ENCODE assay signal across 13 cellular contexts in the genomic region with DNA sequence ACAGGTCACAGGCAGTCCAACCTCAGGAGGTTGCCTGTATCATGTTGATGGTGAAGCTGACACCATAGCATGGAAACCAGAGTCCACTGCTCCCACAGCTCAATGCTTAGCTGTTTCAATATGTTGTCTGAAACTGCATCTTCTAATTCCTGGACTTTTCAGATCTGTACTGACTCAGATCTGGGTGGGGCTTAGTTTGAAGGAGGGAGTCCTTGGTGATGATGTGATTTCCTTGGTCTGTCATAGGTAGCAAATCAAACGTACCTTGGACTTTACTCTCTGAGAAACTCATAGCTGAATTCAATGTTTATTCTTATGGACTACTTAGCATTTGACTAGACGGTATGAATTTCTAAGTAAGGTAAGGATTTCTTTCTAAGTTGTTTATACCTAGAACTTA. TPM values are rescaled to one million over a fixed set of nuclear protein-coding genes. Genes with fewer than 3 reads are reported as not detected.
A peak's percentile ranks its signal among the peaks of the same experiment; 100 is the strongest.
DNase-seq lines count a peak whose midpoint lies in the region; ATAC-seq, FAIRE-seq and TF ChIP-seq lines count a peak whose summit lies in the region.
"Had no signal": no experiment of that assay in that cellular context is flagged by ENCODE, and none has a peak within 500 bp of the region (broad histone marks: within the 10 kb centered on the region; RNA-seq: fewer than 3 reads in every experiment).

TSS of gene HHLA2 (plus strand) at position 310 of the 400 bp plus-strand sequence. CDS start 55,266 bp downstream, outside the sequence.

- H3K36me3 Mint-ChIP-seq in nephron progenitor cell (ENCODE audit: low read depth) = no peaks in the 10 kb centered on the region

- no peak for TF ChIP-seq EP300 in A549 (IDR thresholded peaks at IDR 0.05)

- CTCF ChIA-PET in A549 (lab: Yijun Ruan, JAX) = no interaction called here

- POLR2A ChIA-PET in A549 (lab: Yijun Ruan, JAX) = no interaction called here

- DNase-seq in A549 (ENCODE audit: low read depth in 1 of 2, low spot score in 1 of 2) (peak in 1 of 2 experiments; percentile 40), HT1080 (ENCODE audit: low read depth) (peak; percentile 50), epithelial cell of esophagus (ENCODE audit: low read depth) (peak; percentile 57), HAP-1 (ENCODE audit: low spot score in 2 of 2) (no peak), heart right ventricle (no peak), nephron progenitor cell (no peak), AG08395 (ENCODE audit: low spot score) (no peak)
- DNase-seq: activated effector memory CD4-positive, alpha-beta T cell treated with Interleukin-2 at 50 U/mL for 16 hours; Caco-2 had no signal

- no peaks in the 10 kb centered on the region for H3K27me3 Mint-ChIP-seq in nephron progenitor cell (ENCODE audit: low read depth, poor library complexity)

- peak within 1 kb of the TSS; percentile 46; the same call in 2 of the 3 replicates for H3K4me2 ChIP-seq in A549

- no peak within 1 kb of the TSS for H3K27ac Mint-ChIP-seq in nephron progenitor cell

- H3K4me1 Mint-ChIP-seq in nephron progenitor cell = peaks cover 7% of the 10 kb centered on the region

- peaks cover 11% of the 10 kb centered on the region; the same call in 1 of the 3 replicates for H3K4me1 ChIP-seq in A549
- no peaks in the 10 kb centered on the region for H3K4me1 ChIP-seq in HAP-1
- H3K4me1 ChIP-seq in heart right ventricle = peaks cover 0 to 27% (median 4%) of the 10 kb centered on the region in 9 donors

- ATAC-seq in A549 = peak; percentile 81 to 84; a peak in 5 of 6 replicates
- peak; percentile 36 for ATAC-seq in GM18909 (IDR thresholded peaks at IDR 0.05; ENCODE audit: poor library complexity, unreplicated experiment)
- ATAC-seq in heart right ventricle = no peak
- ATAC-seq: esophagus mucosa had no signal

- H3K9me3 ChIP-seq in A549 (0 out of 3 replicates have a peak, but pooled peaks cover 3% of the 10 kb centered on the region), HAP-1 (no peaks in the 10 kb centered on the region), heart right ventricle (peaks cover 0 to 7% (median 0%) of the 10 kb centered on the region in 11 donors)
- H3K9me3 ChIP-seq: Caco-2 had no signal

- 14% methylated on average over 2 of the region's 2 CpGs for WGBS in A549 (ENCODE audit: missing lambda C conversion rate)
- WGBS in heart right ventricle, 2 donors = 76 to 89% methylated on average over 2 of the region's 2 CpGs

- peak; percentile 18 for FAIRE-seq in A549 (lab: Jason Lieb, UNC)

- intact Hi-C loops in heart right ventricle (cut with DNase I) = no loop called here

- in situ Hi-C loops in HAP-1 (cut with MboI; ENCODE audit: low sequenced_read_pairs) = no loop called here

- H3K36me3 ChIP-seq in HAP-1 (replicated peaks) (no peaks in the 10 kb centered on the region), heart right ventricle (no peaks in the 10 kb centered on the region)

- no peak within 1 kb of the TSS for H3K4me3 Mint-ChIP-seq in nephron progenitor cell

- TF ChIP-seq POLR2A in A549 (IDR thresholded peaks at IDR 0.05; ENCODE audit: low read length) = no peak

- H3K4me3 ChIP-seq in A549 = no peak within 1 kb of the TSS
- H3K4me3 ChIP-seq in epithelial cell of esophagus (ENCODE audit: low read length) = no peak within 1 kb of the TSS
- no peak within 1 kb of the TSS for H3K4me3 ChIP-seq in HAP-1
- H3K4me3 ChIP-seq in heart right ventricle = no peak within 1 kb of the TSS
- H3K4me3 ChIP-seq: SK-N-MC had no signal

- no peak for TF ChIP-seq RAD21 in A549 (conservative IDR thresholded peaks at IDR 0.05 in 1 of 2, IDR thresholded peaks at IDR 0.05 in 1 of 2)

- H3K9me3 Mint-ChIP-seq in nephron progenitor cell = peaks cover 6% of the 10 kb centered on the region

- H3K27ac ChIP-seq in A549 (no peak within 1 kb of the TSS), heart right ventricle (no peak within 1 kb of the TSS)
- H3K27ac ChIP-seq: HL-60, SK-N-MC had no signal

- no peaks in the 10 kb centered on the region for H3K27me3 ChIP-seq in HAP-1 (ENCODE audit: low read depth)
- H3K27me3 ChIP-seq in heart right ventricle = no peaks in the 10 kb centered on the region

- TF ChIP-seq CTCF in A549 (IDR thresholded peaks at IDR 0.05) (no peak), epithelial cell of esophagus (IDR thresholded peaks at IDR 0.05; ENCODE audit: insufficient read depth, low read depth, low read length, missing control alignments) (no peak), heart right ventricle (IDR thresholded peaks at IDR 0.05) (no peak), nephron progenitor cell (IDR thresholded peaks at IDR 0.05) (no peak)

TF ChIP-seq in A549, 52 proteins besides CTCF, POLR2A, EP300 and RAD21:
- no peak for TF ChIP-seq NR3C1 (IDR thresholded peaks at IDR 0.05)
- no peak for TF ChIP-seq SMC3 (IDR thresholded peaks at IDR 0.05)
- no peak for TF ChIP-seq FOXS1 (CRISPR knock-in tag; IDR thresholded peaks at IDR 0.05)
- TF ChIP-seq HEYL (CRISPR knock-in tag; IDR thresholded peaks at IDR 0.05) = no peak
- TF ChIP-seq ZFP36 (IDR thresholded peaks at IDR 0.05; ENCODE audit: borderline replicate concordance, partially characterized antibody) = no peak
- TF ChIP-seq BCL3 (IDR thresholded peaks at IDR 0.05) = no peak
- TF ChIP-seq MAFK (IDR thresholded peaks at IDR 0.05; ENCODE audit: partially characterized antibody) = no peak
- no peak for TF ChIP-seq CBX2 (IDR thresholded peaks at IDR 0.05; ENCODE audit: borderline replicate concordance, low read depth)
- no peak for TF ChIP-seq SREBF2 (IDR thresholded peaks at IDR 0.05)

RNA-seq across cellular contexts. Expression of gene HHLA2, which starts in this region (rescaled TPM):
- polyA plus RNA-seq in A549 (2011; rRNA removed) = 0.34 and 0.48 TPM in 2 replicates
- 0.04 and 0.06 TPM in 2 replicates for polyA plus RNA-seq in A549 (2012; cell fraction: cytosol; rRNA removed)
- not detected in 2 replicates for polyA plus RNA-seq in A549 (2012; cell fraction: nucleus; rRNA removed)
- polyA plus RNA-seq in A549 (2017; fragmentation: RNase III; extraction: RNeasy Plus Mini Kit Qiagen cat#74134 plus additional on column Dnase treatment) = 0.05 to 0.08 TPM in 2 of 3 replicates, not detected in the other
- polyA minus RNA-seq in A549 (2011; rRNA and poly(A)+ RNA removed) = not detected in 2 replicates
- not detected in 2 replicates for total RNA-seq in HT1080 (2014; rRNA removed; shearing (Covaris generic))
- polyA plus RNA-seq in HT1080 (2015; cell fraction: cytosol; rRNA removed) = 0.15 TPM in 1 of 2 replicates, not detected in the other
- polyA plus RNA-seq in HT1080 (2015; cell fraction: nucleus; rRNA removed) = not detected in 2 replicates
- not detected for total RNA-seq in heart right ventricle
- polyA plus RNA-seq in heart right ventricle = not detected
- total RNA-seq: esophagus mucosa had no signal

Comparison
In these comparisons a context has a peak if more than half of its experiments do, and no peak if none do; other contexts are left out.
1. Peak in ATAC-seq and H3K4me2 ChIP-seq in A549; RNA of the gene not detected or under 1 TPM.
2. Peak in DNase-seq in HT1080; RNA of the gene not detected or under 1 TPM.